ENCODE assay signal across 27 cellular contexts in the genomic region with DNA sequence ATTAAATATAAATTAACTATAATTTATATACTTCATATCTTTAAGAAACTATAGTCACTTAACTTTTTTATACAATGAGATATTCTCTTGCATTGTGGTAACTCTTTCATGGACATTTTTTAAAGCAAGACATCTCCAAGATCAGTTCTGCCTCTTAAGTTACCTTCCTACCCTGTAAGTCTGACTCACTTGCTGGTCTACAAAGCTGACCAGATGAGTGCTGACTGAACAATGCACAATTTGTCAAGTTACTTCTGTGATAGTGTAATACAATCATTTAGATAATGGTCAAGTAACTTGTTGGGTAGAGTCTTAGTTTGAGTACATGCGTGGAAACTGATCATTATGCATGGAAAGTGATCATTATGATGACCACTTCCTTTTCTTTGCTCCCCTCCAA.
DNase-seq lines count a peak whose midpoint lies in the region; ATAC-seq, FAIRE-seq and TF ChIP-seq lines count a peak whose summit lies in the region.
"Had no signal": no experiment of that assay in that cellular context is flagged by ENCODE, and none has a peak within 500 bp of the region (broad histone marks: within the 10 kb centered on the region; RNA-seq: fewer than 3 reads in every experiment).

No MANE protein-coding gene starts in this region.

- H3K9ac ChIP-seq in mammary epithelial cell (ENCODE audit: insufficient read depth, low read length): no peak overlapping the region

- H3K27ac Mint-ChIP-seq in MCF 10A (ENCODE audit: low read depth, unreplicated experiment): no peak overlapping the region
- H3K27ac Mint-ChIP-seq: activated naive CD4-positive, alpha-beta T cell treated with anti-CD3 and anti-CD28 coated beads, Interleukin-2, amount 50 U/mL, for 24 hours; H9; immature natural killer cell; progenitor cell of endocrine pancreas had no signal

- no peaks in the 10 kb centered on the region for H4K20me1 ChIP-seq in mammary epithelial cell (ENCODE audit: insufficient read depth, low read length)

- H3K79me2 ChIP-seq in mammary epithelial cell (ENCODE audit: insufficient read depth, low read length): no peaks in the 10 kb centered on the region

- H3K27ac ChIP-seq in mammary epithelial cell (ENCODE audit: insufficient read depth, low read depth, low read length): no peak overlapping the region
- H3K27ac ChIP-seq in adrenal gland: no peak overlapping the region
- H3K27ac ChIP-seq: 22Rv1, left ventricle myocardium inferior, sigmoid colon had no signal

- no peaks in the 10 kb centered on the region for H3K9me3 Mint-ChIP-seq in MCF 10A (ENCODE audit: unreplicated experiment)
- H3K9me3 Mint-ChIP-seq: activated naive CD4-positive, alpha-beta T cell treated with anti-CD3 and anti-CD28 coated beads, Interleukin-2, amount 50 U/mL, for 24 hours; H9 had no signal

- peak; percentile 31 for DNase-seq in mammary epithelial cell
- DNase-seq in MCF 10A (ENCODE audit: unreplicated experiment): no peak
- DNase-seq in fibroblast of pulmonary artery (ENCODE audit: low read depth): peak; percentile 25
- DNase-seq in adrenal gland: no peak
- no peak for DNase-seq in NCI-H1048 (lab: John Stamatoyannopoulos, UW)
- DNase-seq in epidermal melanocyte (ENCODE audit: insufficient read length, low spot score): no peak
- DNase-seq: activated CD4-positive, alpha-beta T cell treated with anti-CD3 and anti-CD28 coated beads, Interleukin-2, amount 50 U/mL, for 48 hours; activated CD8-positive, alpha-beta memory T cell treated with anti-CD3 and anti-CD28 coated beads, Interleukin-2, amount 50 U/mL, for 48 hours; anterior cingulate cortex; Calu3; caudate nucleus; H9; hypothalamus; immature natural killer cell; left ventricle myocardium inferior; NCI-H1694 treated with DMSO at 0.1 percent for 48 hours; NCI-H510A; SIG-M5; sigmoid colon; stimulated activated naive CD4-positive, alpha-beta T cell had no signal

- BruUV-seq in mammary epithelial cell (replicated peaks; lab: Mats Ljungman, UMichigan): no TSS peak
- BruUV-seq in MCF 10A (replicated peaks; lab: Mats Ljungman, UMichigan): no TSS peak

- H3K36me3 ChIP-seq in mammary epithelial cell (ENCODE audit: insufficient read depth, low read length) (no peaks in the 10 kb centered on the region), adrenal gland (replicated peaks in 1 of 2) (no peaks in the 10 kb centered on the region)
- H3K36me3 ChIP-seq: left ventricle myocardium inferior, sigmoid colon had no signal

- POLR2A ChIA-PET in MCF 10A (lab: Yijun Ruan, JAX): no interaction called here

- H3K27me3 ChIP-seq in mammary epithelial cell (ENCODE audit: insufficient read depth, low read length) (no peaks in the 10 kb centered on the region), adrenal gland (no peaks in the 10 kb centered on the region)
- H3K27me3 ChIP-seq: sigmoid colon had no signal

- no peak for ATAC-seq in GM18505 (IDR thresholded peaks at IDR 0.05; ENCODE audit: unreplicated experiment)

- H3K4me1 ChIP-seq in mammary epithelial cell (ENCODE audit: insufficient read depth, low read length) (no peaks in the 10 kb centered on the region), adrenal gland (replicated peaks in 1 of 2) (no peaks in the 10 kb centered on the region)

- no peak overlapping the region for H2AFZ ChIP-seq in mammary epithelial cell (ENCODE audit: low read depth, low read length)

- peak; percentile 88 for FAIRE-seq in TTC549 (lab: Jason Lieb, UNC)
- FAIRE-seq: GM12892, HTR-8/SVneo had no signal

- H3K36me3 Mint-ChIP-seq in MCF 10A (ENCODE audit: insufficient read depth, unreplicated experiment): no peaks in the 10 kb centered on the region
- H3K36me3 Mint-ChIP-seq: activated naive CD4-positive, alpha-beta T cell treated with anti-CD3 and anti-CD28 coated beads, Interleukin-2, amount 50 U/mL, for 24 hours; immature natural killer cell had no signal

- TF ChIP-seq POLR2A in GM18505 (IDR thresholded peaks at IDR 0.05; ENCODE audit: borderline replicate concordance, extremely low read depth, insufficient read depth, insufficient read length) (no peak), adrenal gland (IDR thresholded peaks at IDR 0.05) (no peak)

- in situ Hi-C loops in mammary epithelial cell (cut with MboI; ENCODE audit: low sequenced_read_pairs in 2 of 2): no loop called here

- intact Hi-C loops in mammary epithelial cell (cut with micrococcal nuclease): no loop called here
- intact Hi-C loops in MCF 10A (cut with micrococcal nuclease): no loop called here
- intact Hi-C loops in adrenal gland (cut with DNase I): no loop called here

- CTCF ChIA-PET in mammary epithelial cell (lab: Charles Lee; ENCODE audit: low non-redundant PET): no interaction called here
- CTCF ChIA-PET in MCF 10A (lab: Yijun Ruan, JAX): no interaction called here

- no peaks in the 10 kb centered on the region for H3K4me1 Mint-ChIP-seq in MCF 10A (ENCODE audit: insufficient read depth, unreplicated experiment)
- H3K4me1 Mint-ChIP-seq: activated naive CD4-positive, alpha-beta T cell treated with anti-CD3 and anti-CD28 coated beads, Interleukin-2, amount 50 U/mL, for 24 hours; immature natural killer cell had no signal

- H3K4me3 ChIP-seq in mammary epithelial cell (replicated peaks in 1 of 3; ENCODE audit: insufficient read depth in 1 of 3, low read depth in 2 of 3, low read length in 3 of 3): no peak overlapping the region
- no peak overlapping the region for H3K4me3 ChIP-seq in fibroblast of pulmonary artery (replicated peaks; ENCODE audit: low read depth, low read length)
- H3K4me3 ChIP-seq in adrenal gland: no peak overlapping the region
- H3K4me3 ChIP-seq: left ventricle myocardium inferior, sigmoid colon had no signal

- H3K9me3 ChIP-seq in mammary epithelial cell (replicated peaks; ENCODE audit: insufficient read depth, low read length): no peaks in the 10 kb centered on the region
- H3K9me3 ChIP-seq in adrenal gland (replicated peaks in 1 of 3): no peaks in the 10 kb centered on the region
- H3K9me3 ChIP-seq: left ventricle myocardium inferior, sigmoid colon had no signal

- TF ChIP-seq CTCF in mammary epithelial cell (conservative IDR thresholded peaks at IDR 0.05 in 1 of 2, IDR thresholded peaks at IDR 0.05 in 1 of 2; ENCODE audit: extremely low read depth in 1 of 2, insufficient read depth in 1 of 2, low read depth in 1 of 2, low read length in 2 of 2) (no peak), MCF 10A (IDR thresholded peaks at IDR 0.05; ENCODE audit: unreplicated experiment) (no peak), fibroblast of pulmonary artery (IDR thresholded peaks at IDR 0.05; ENCODE audit: low read length, missing control alignments) (no peak), adrenal gland (IDR thresholded peaks at IDR 0.05) (no peak)

- WGBS in mammary epithelial cell (ENCODE audit: low coverage, missing lambda C conversion rate): 100% methylated on average over 1 of the region's 1 CpG
- WGBS in adrenal gland, 4 donors: 94 to 100% (median 97%) methylated on average over 1 of the region's 1 CpG

- H3K4me2 ChIP-seq in mammary epithelial cell (ENCODE audit: insufficient read depth, low read depth, low read length): no peak overlapping the region

- no peaks in the 10 kb centered on the region for H3K27me3 Mint-ChIP-seq in MCF 10A (ENCODE audit: insufficient read depth, unreplicated experiment)
- H3K27me3 Mint-ChIP-seq: progenitor cell of endocrine pancreas had no signal

- H3K4me3 Mint-ChIP-seq in MCF 10A (ENCODE audit: unreplicated experiment): no peak overlapping the region
- H3K4me3 Mint-ChIP-seq: activated naive CD4-positive, alpha-beta T cell treated with anti-CD3 and anti-CD28 coated beads, Interleukin-2, amount 50 U/mL, for 24 hours; H9; immature natural killer cell had no signal

- dilution Hi-C loops in mammary epithelial cell (cut with HindIII; ENCODE audit: low sequenced_read_pairs): no loop called here

Comparison
In these comparisons a context has a peak if more than half of its experiments do, and no peak if none do; other contexts are left out.
1. DNase-seq: peak in mammary epithelial cell (single experiment) and fibroblast of pulmonary artery (single experiment); none in MCF 10A (single experiment), adrenal gland (0 of 7), NCI-H1048 (single experiment) and epidermal melanocyte (single experiment).